ENCODE assay signal across 1 cellular context in genomic region chr22:44941176-44941575, GRCh38.
TF ChIP-seq lines count a peak whose summit lies in the region.

No MANE protein-coding gene starts in this region.

TF ChIP-seq in WTC11, 78 proteins besides CTCF, POLR2A, EP300 and RAD21 (continued from another document):
- TF ChIP-seq ZNF532 (CRISPR knock-in tag; IDR thresholded peaks at IDR 0.05; ENCODE audit: borderline replicate concordance), result no peak
- no peak for TF ChIP-seq ARID4B (CRISPR knock-in tag; IDR thresholded peaks at IDR 0.05; ENCODE audit: borderline replicate concordance)
- TF ChIP-seq ZBTB21 (CRISPR knock-in tag; IDR thresholded peaks at IDR 0.05; ENCODE audit: borderline replicate concordance), result no peak
- TF ChIP-seq IRF2 (CRISPR knock-in tag; IDR thresholded peaks at IDR 0.05; ENCODE audit: borderline replicate concordance, low read depth), result no peak
- TF ChIP-seq FOXJ3 (CRISPR knock-in tag; IDR thresholded peaks at IDR 0.05; ENCODE audit: borderline replicate concordance), result no peak
- no peak for TF ChIP-seq MAX (CRISPR knock-in tag; IDR thresholded peaks at IDR 0.05)
- TF ChIP-seq ZSCAN18 (CRISPR knock-in tag; IDR thresholded peaks at IDR 0.05), result no peak
- TF ChIP-seq ATF2 (CRISPR knock-in tag; IDR thresholded peaks at IDR 0.05; ENCODE audit: borderline replicate concordance, low read depth), result no peak
- no peak for TF ChIP-seq ZNF425 (CRISPR knock-in tag; conservative IDR thresholded peaks at IDR 0.05)
- no peak for TF ChIP-seq ATF6 (CRISPR knock-in tag; IDR thresholded peaks at IDR 0.05)
- no peak for TF ChIP-seq FOXK1 (CRISPR knock-in tag; IDR thresholded peaks at IDR 0.05)
- no peak for TF ChIP-seq SMAD3 (CRISPR knock-in tag; IDR thresholded peaks at IDR 0.05; ENCODE audit: borderline replicate concordance)
- no peak for TF ChIP-seq PRRX2 (CRISPR knock-in tag; IDR thresholded peaks at IDR 0.05)
- no peak for TF ChIP-seq NR1H2 (CRISPR knock-in tag; IDR thresholded peaks at IDR 0.05)
- TF ChIP-seq ZNF281 (CRISPR knock-in tag; IDR thresholded peaks at IDR 0.05), result no peak
- TF ChIP-seq IRF1 (CRISPR knock-in tag; IDR thresholded peaks at IDR 0.05), result no peak
- no peak for TF ChIP-seq CREB1 (CRISPR knock-in tag; IDR thresholded peaks at IDR 0.05)
- TF ChIP-seq ZNF138 (CRISPR knock-in tag; conservative IDR thresholded peaks at IDR 0.05), result no peak
- TF ChIP-seq AFF4 (CRISPR knock-in tag; IDR thresholded peaks at IDR 0.05; ENCODE audit: borderline replicate concordance), result no peak
TF ChIP-seq in WTC11: peak in this region for 0.
